Comparison of ENCODE assay signal across 17 cellular contexts in genomic region chr2:236998250-236998649, GRCh38.
DNase-seq lines count a peak whose midpoint lies in the region; ATAC-seq, FAIRE-seq and TF ChIP-seq lines count a peak whose summit lies in the region.
"Had no signal": no experiment of that assay in that cellular context is flagged by ENCODE, and none has a peak within 500 bp of the region (broad histone marks: within the 10 kb centered on the region; RNA-seq: fewer than 3 reads in every experiment).

No MANE protein-coding gene starts in this region.

- H3K4me2 ChIP-seq in A549 = peak overlapping the region; percentile 67

- ATAC-seq in A549 (peak in 1 of 2 experiments; percentile 67; a peak in 3 of 6 replicates), HG03139 (IDR thresholded peaks at IDR 0.05; ENCODE audit: unreplicated experiment) (no peak)
- ATAC-seq: foreskin keratinocyte had no signal

- POLR2A ChIA-PET in A549 (lab: Yijun Ruan, JAX) (no interaction called here), RWPE1 (lab: Yijun Ruan, JAX; ENCODE audit: low non-redundant PET) (no interaction called here)

- WGBS in A549 (ENCODE audit: missing lambda C conversion rate) = 0% methylated on average over 1 of the region's 1 CpG

- DNase-seq in A549 (ENCODE audit: low read depth in 1 of 2, low spot score in 1 of 2) (peak in 1 of 2 experiments; percentile 38), HCEC 1CT (peak; percentile 18), RWPE1 (ENCODE audit: low spot score) (peak; percentile 8), foreskin fibroblast (peak; percentile 25 to 64), SW480 (ENCODE audit: low spot score) (no peak), amniotic stem cell (lab: John Stamatoyannopoulos, UW) (no peak), GM13976 (ENCODE audit: low spot score) (no peak)
- DNase-seq: activated CD4-positive, alpha-beta T cell treated with anti-CD3 and anti-CD28 coated beads, Interleukin-2, amount 10 ng/mL, durations not matched to agents 24 days and 14 days; activated T-cell treated with anti-CD3 and anti-CD28 coated beads, Interleukin-2, amount 50 U/mL, for 48 hours; amygdala; Caco-2; dorsolateral prefrontal cortex; foreskin keratinocyte; immature natural killer cell; NCI-H526; substantia nigra had no signal

- in situ Hi-C loops in GM13976 (cut with MboI; ENCODE audit: low sequenced_read_pairs, unreplicated experiment) = no loop called here

- H3K4me3 ChIP-seq in A549 = no peak overlapping the region
- no peak overlapping the region for H3K4me3 ChIP-seq in foreskin fibroblast (ENCODE audit: low read depth in 1 of 2, low read length in 2 of 2)
- H3K4me3 ChIP-seq: dorsolateral prefrontal cortex had no signal

- no peak for FAIRE-seq in A549 (lab: Jason Lieb, UNC)

- TF ChIP-seq POLR2A in A549 (IDR thresholded peaks at IDR 0.05; ENCODE audit: low read length) = no peak

- no peak for TF ChIP-seq RAD21 in A549 (conservative IDR thresholded peaks at IDR 0.05 in 1 of 2, IDR thresholded peaks at IDR 0.05 in 1 of 2)

- peak overlapping the region; percentile 57; a peak in 5 of 6 replicates for H3K27ac ChIP-seq in A549
- no peak overlapping the region for H3K27ac ChIP-seq in RWPE1
- H3K27ac ChIP-seq: dorsolateral prefrontal cortex, foreskin keratinocyte had no signal

- CTCF ChIA-PET in A549 (lab: Yijun Ruan, JAX) (interaction anchor here (0.9 to 1.5 kb wide), 4 partner anchors 21 to 75 kb away, joined by 3 to 5 read pairs (median 3); no protein-coding TSS in a partner anchor), RWPE1 (lab: Yijun Ruan, JAX) (interaction anchor here (1.3 kb wide), 1 partner anchor 645 kb away, joined by 4 read pairs; no protein-coding TSS in a partner anchor)

- TF ChIP-seq CTCF in A549 (IDR thresholded peaks at IDR 0.05) (no peak), RWPE1 (conservative IDR thresholded peaks at IDR 0.05; ENCODE audit: low read depth) (no peak), foreskin fibroblast (IDR thresholded peaks at IDR 0.05; ENCODE audit: low read depth, low read length) (no peak), GM13976 (IDR thresholded peaks at IDR 0.05; ENCODE audit: borderline replicate concordance, control extremely low read depth, extremely low read depth, insufficient read depth, missing control alignments) (no peak)

- no peaks in the 10 kb centered on the region for H3K9me3 ChIP-seq in A549
- H3K9me3 ChIP-seq: Caco-2 had no signal

- no peak for TF ChIP-seq EP300 in A549 (IDR thresholded peaks at IDR 0.05)

- peaks cover 24% of the 10 kb centered on the region for H3K4me1 ChIP-seq in A549
- H3K4me1 ChIP-seq: Caco-2, foreskin keratinocyte had no signal

TF ChIP-seq in A549, 52 proteins besides CTCF, POLR2A, EP300 and RAD21:
- TF ChIP-seq FOSL2 (IDR thresholded peaks at IDR 0.05) = no peak
- TF ChIP-seq FOSL2 (CRISPR knock-in tag; IDR thresholded peaks at IDR 0.05) = peak; percentile 47; the same call in 1 of the 2 replicates
- TF ChIP-seq JUNB (IDR thresholded peaks at IDR 0.05) = peak; percentile 21; the same call in 1 of the 2 replicates
- TF ChIP-seq PHF8 (IDR thresholded peaks at IDR 0.05; ENCODE audit: borderline replicate concordance, low read depth) = no peak

Comparison
In these comparisons a context has a peak if more than half of its experiments do, and no peak if none do; other contexts are left out.
1. DNase-seq: peak in HCEC 1CT (single experiment), RWPE1 (single experiment) and foreskin fibroblast (2 of 2); none in SW480 (single experiment), amniotic stem cell (single experiment) and GM13976 (single experiment).